8 cellular contexts compared by ENCODE assay signal in the genomic region with DNA sequence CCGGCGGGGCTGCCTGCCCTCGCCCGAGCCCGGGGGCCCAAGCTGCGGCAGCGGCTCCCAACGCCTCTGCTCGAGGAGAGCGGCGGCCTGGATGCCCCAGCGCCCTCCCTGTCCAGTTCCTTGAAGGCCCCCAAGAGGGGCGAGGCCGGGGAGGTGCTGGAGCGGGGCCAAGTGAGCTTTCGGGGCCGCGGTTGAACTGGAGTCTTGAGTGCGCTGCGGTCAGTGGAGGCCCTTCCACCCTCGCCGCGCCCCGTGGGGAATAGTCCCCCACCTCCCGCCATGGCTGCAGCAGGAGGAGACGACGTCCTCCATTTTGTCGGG. TPM values are rescaled to one million over a fixed set of nuclear protein-coding genes. Genes with fewer than 3 reads are reported as not detected.
DNase-seq lines count a peak whose midpoint lies in the region; ATAC-seq and FAIRE-seq lines count a peak whose summit lies in the region.

No MANE protein-coding gene starts in this region.

- H3K27me3 Mint-ChIP-seq in activated naive CD8-positive, alpha-beta T cell treated with anti-CD3 and anti-CD28 coated beads, Interleukin-2, amount 50 U/mL, for 24 hours, result no peaks in the 10 kb centered on the region

- peak overlapping the region; percentile 78 for H3K4me3 Mint-ChIP-seq in activated naive CD8-positive, alpha-beta T cell treated with anti-CD3 and anti-CD28 coated beads, Interleukin-2, amount 50 U/mL, for 24 hours

- ATAC-seq in GM19397 (IDR thresholded peaks at IDR 0.05; ENCODE audit: unreplicated experiment) (peak; percentile 31), HG03460 (IDR thresholded peaks at IDR 0.05; ENCODE audit: unreplicated experiment) (peak; percentile 25), left cardiac atrium (peak; percentile 42 to 55)
- ATAC-seq in activated naive CD8-positive, alpha-beta T cell treated with anti-CD3 and anti-CD28 coated beads, Interleukin-2, amount 50 U/mL, for 24 hours, result peak; percentile 18

- no peak for FAIRE-seq in RCC 7860 (lab: Jason Lieb, UNC)

- peaks cover 18% of the 10 kb centered on the region for H3K36me3 Mint-ChIP-seq in activated naive CD8-positive, alpha-beta T cell treated with anti-CD3 and anti-CD28 coated beads, Interleukin-2, amount 50 U/mL, for 24 hours (ENCODE audit: low read depth)

- DNase-seq in COR-L47 (lab: John Stamatoyannopoulos, UW) (peak; percentile 74), RCC 7860 (ENCODE audit: low spot score) (peak; percentile 45), left cardiac atrium (peak; percentile 83), renal cortical epithelial cell (ENCODE audit: low read depth) (peak; percentile 36), UCSD-AML1 (lab: John Stamatoyannopoulos, UW; ENCODE audit: unreplicated experiment) (no peak)
- peak; percentile 70 for DNase-seq in activated naive CD8-positive, alpha-beta T cell treated with anti-CD3 and anti-CD28 coated beads, Interleukin-2, amount 50 U/mL, for 24 hours

- H3K27ac Mint-ChIP-seq in activated naive CD8-positive, alpha-beta T cell treated with anti-CD3 and anti-CD28 coated beads, Interleukin-2, amount 50 U/mL, for 24 hours, result peak overlapping the region; percentile 89

- intact Hi-C loops in left cardiac atrium (cut with DNase I), result loop anchor here in 1 of 2 donors (5.0 to 10.0 kb wide), 2 partner anchors 79 to 93 kb away; a partner anchor contains a TSS

- H3K9me3 Mint-ChIP-seq in activated naive CD8-positive, alpha-beta T cell treated with anti-CD3 and anti-CD28 coated beads, Interleukin-2, amount 50 U/mL, for 24 hours, result no peaks in the 10 kb centered on the region

- H3K4me1 Mint-ChIP-seq in activated naive CD8-positive, alpha-beta T cell treated with anti-CD3 and anti-CD28 coated beads, Interleukin-2, amount 50 U/mL, for 24 hours, result peaks cover 37% of the 10 kb centered on the region

RNA-seq across cellular contexts. Expression of a gene that starts 0.5 kb away (rescaled TPM):
- total RNA-seq in left cardiac atrium (1 to 10 TPM; 6.4 to 8.7 TPM), renal cortical epithelial cell (15.8 and 18.9 TPM in 2 replicates)
